1 cellular context compared by ENCODE assay signal in the genomic region with DNA sequence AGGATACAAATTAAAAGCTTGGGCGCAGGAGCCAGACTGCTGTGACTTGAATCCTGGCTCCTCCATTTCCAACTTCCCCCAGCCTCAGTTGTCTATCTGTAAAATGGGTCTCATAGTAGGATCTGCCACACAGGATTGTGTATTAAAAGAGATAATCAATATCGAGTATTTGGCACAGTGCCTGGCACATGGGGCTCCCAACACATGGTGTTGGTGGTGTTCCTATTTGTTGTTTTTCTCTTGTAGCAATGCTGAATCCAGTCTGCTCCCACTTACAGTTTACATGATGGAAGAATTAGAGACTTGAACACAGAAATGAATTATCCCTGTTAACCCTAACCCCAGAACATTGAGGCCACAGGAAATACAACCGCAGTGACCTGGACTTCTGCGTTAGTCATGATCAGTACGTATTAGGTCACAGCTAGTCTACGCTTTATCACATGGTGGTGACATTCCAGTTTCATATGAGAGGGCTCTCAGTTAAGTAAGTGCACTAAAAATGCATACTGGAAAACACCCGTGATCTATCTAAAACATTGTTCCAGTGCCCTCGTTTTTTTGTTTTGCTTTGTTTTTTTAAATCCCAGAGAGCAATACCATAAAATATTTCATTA.
TF ChIP-seq lines count a peak whose summit lies in the region.

No MANE protein-coding gene starts in this region.

TF ChIP-seq in K562, 482 proteins besides CTCF, POLR2A, EP300 and RAD21 (continued from another document and continues in another):
- TF ChIP-seq, protein P1, sequence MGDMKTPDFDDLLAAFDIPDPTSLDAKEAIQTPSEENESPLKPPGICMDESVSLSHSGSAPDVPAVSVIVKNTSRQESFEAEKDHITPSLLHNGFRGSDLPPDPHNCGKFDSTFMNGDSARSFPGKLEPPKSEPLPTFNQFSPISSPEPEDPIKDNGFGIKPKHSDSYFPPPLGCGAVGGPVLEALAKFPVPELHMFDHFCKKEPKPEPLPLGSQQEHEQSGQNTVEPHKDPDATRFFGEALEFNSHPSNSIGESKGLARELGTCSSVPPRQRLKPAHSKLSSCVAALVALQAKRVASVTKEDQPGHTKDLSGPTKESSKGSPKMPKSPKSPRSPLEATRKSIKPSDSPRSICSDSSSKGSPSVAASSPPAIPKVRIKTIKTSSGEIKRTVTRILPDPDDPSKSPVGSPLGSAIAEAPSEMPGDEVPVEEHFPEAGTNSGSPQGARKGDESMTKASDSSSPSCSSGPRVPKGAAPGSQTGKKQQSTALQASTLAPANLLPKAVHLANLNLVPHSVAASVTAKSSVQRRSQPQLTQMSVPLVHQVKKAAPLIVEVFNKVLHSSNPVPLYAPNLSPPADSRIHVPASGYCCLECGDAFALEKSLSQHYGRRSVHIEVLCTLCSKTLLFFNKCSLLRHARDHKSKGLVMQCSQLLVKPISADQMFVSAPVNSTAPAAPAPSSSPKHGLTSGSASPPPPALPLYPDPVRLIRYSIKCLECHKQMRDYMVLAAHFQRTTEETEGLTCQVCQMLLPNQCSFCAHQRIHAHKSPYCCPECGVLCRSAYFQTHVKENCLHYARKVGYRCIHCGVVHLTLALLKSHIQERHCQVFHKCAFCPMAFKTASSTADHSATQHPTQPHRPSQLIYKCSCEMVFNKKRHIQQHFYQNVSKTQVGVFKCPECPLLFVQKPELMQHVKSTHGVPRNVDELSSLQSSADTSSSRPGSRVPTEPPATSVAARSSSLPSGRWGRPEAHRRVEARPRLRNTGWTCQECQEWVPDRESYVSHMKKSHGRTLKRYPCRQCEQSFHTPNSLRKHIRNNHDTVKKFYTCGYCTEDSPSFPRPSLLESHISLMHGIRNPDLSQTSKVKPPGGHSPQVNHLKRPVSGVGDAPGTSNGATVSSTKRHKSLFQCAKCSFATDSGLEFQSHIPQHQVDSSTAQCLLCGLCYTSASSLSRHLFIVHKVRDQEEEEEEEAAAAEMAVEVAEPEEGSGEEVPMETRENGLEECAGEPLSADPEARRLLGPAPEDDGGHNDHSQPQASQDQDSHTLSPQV (IDR thresholded peaks at IDR 0.05) = 0 out of 2 replicates have a peak, but pooled peaks have one; percentile 63
- TF ChIP-seq NCOA4 (IDR thresholded peaks at IDR 0.05; ENCODE audit: partially characterized antibody) = no peak
- TF ChIP-seq EZH2 (IDR thresholded peaks at IDR 0.05; ENCODE audit: borderline replicate concordance, low read depth, low read length) = no peak
- no peak for TF ChIP-seq NUFIP1 (IDR thresholded peaks at IDR 0.05; ENCODE audit: partially characterized antibody)
- TF ChIP-seq, protein P2, sequence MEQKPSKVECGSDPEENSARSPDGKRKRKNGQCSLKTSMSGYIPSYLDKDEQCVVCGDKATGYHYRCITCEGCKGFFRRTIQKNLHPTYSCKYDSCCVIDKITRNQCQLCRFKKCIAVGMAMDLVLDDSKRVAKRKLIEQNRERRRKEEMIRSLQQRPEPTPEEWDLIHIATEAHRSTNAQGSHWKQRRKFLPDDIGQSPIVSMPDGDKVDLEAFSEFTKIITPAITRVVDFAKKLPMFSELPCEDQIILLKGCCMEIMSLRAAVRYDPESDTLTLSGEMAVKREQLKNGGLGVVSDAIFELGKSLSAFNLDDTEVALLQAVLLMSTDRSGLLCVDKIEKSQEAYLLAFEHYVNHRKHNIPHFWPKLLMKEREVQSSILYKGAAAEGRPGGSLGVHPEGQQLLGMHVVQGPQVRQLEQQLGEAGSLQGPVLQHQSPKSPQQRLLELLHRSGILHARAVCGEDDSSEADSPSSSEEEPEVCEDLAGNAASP (IDR thresholded peaks at IDR 0.05) = no peak
- TF ChIP-seq, protein P3, sequence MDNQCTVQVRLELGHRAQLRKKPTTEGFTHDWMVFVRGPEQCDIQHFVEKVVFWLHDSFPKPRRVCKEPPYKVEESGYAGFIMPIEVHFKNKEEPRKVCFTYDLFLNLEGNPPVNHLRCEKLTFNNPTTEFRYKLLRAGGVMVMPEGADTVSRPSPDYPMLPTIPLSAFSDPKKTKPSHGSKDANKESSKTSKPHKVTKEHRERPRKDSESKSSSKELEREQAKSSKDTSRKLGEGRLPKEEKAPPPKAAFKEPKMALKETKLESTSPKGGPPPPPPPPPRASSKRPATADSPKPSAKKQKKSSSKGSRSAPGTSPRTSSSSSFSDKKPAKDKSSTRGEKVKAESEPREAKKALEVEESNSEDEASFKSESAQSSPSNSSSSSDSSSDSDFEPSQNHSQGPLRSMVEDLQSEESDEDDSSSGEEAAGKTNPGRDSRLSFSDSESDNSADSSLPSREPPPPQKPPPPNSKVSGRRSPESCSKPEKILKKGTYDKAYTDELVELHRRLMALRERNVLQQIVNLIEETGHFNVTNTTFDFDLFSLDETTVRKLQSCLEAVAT (IDR thresholded peaks at IDR 0.05) = peak in 1 of 2 experiments; percentile 33; a peak in 1 of 4 replicates
- TF ChIP-seq ZNF445 (CRISPR knock-in tag; IDR thresholded peaks at IDR 0.05; ENCODE audit: low read depth) = no peak
- peak; percentile 28; the same call in 1 of the 2 replicates for TF ChIP-seq CXXC5 (CRISPR knock-in tag; IDR thresholded peaks at IDR 0.05)
- no peak for TF ChIP-seq GATAD2B (IDR thresholded peaks at IDR 0.05; ENCODE audit: borderline replicate concordance)
- peak; percentile 35; the same call in 1 of the 2 replicates for TF ChIP-seq TEAD2 (tag; IDR thresholded peaks at IDR 0.05)
- no peak for TF ChIP-seq PCBP1 (IDR thresholded peaks at IDR 0.05; ENCODE audit: low read depth, low read length, poor library complexity, severe bottlenecking)
- TF ChIP-seq ZFP30 (CRISPR knock-in tag; IDR thresholded peaks at IDR 0.05; ENCODE audit: borderline replicate concordance) = no peak
- peak; percentile 59 to 80 for TF ChIP-seq KDM1A (IDR thresholded peaks at IDR 0.05)
- TF ChIP-seq IFI16 (CRISPR knock-in tag; IDR thresholded peaks at IDR 0.05) = no peak
- no peak for TF ChIP-seq HEY1 (CRISPR knock-in tag; IDR thresholded peaks at IDR 0.05; ENCODE audit: borderline replicate concordance)
- TF ChIP-seq SMARCC2 (IDR thresholded peaks at IDR 0.05; ENCODE audit: low read depth) = no peak
- 0 out of 2 replicates have a peak, but pooled peaks have one; percentile 21 for TF ChIP-seq ZEB2 (IDR thresholded peaks at IDR 0.05)
- TF ChIP-seq ATF7 (IDR thresholded peaks at IDR 0.05) = peak; percentile 24; the same call in 1 of the 2 replicates
- TF ChIP-seq SRSF1 (IDR thresholded peaks at IDR 0.05; ENCODE audit: low read depth, low read length) = no peak
- TF ChIP-seq, protein P4, sequence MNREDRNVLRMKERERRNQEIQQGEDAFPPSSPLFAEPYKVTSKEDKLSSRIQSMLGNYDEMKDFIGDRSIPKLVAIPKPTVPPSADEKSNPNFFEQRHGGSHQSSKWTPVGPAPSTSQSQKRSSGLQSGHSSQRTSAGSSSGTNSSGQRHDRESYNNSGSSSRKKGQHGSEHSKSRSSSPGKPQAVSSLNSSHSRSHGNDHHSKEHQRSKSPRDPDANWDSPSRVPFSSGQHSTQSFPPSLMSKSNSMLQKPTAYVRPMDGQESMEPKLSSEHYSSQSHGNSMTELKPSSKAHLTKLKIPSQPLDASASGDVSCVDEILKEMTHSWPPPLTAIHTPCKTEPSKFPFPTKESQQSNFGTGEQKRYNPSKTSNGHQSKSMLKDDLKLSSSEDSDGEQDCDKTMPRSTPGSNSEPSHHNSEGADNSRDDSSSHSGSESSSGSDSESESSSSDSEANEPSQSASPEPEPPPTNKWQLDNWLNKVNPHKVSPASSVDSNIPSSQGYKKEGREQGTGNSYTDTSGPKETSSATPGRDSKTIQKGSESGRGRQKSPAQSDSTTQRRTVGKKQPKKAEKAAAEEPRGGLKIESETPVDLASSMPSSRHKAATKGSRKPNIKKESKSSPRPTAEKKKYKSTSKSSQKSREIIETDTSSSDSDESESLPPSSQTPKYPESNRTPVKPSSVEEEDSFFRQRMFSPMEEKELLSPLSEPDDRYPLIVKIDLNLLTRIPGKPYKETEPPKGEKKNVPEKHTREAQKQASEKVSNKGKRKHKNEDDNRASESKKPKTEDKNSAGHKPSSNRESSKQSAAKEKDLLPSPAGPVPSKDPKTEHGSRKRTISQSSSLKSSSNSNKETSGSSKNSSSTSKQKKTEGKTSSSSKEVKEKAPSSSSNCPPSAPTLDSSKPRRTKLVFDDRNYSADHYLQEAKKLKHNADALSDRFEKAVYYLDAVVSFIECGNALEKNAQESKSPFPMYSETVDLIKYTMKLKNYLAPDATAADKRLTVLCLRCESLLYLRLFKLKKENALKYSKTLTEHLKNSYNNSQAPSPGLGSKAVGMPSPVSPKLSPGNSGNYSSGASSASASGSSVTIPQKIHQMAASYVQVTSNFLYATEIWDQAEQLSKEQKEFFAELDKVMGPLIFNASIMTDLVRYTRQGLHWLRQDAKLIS (CRISPR knock-in tag; IDR thresholded peaks at IDR 0.05) = no peak
- no peak for TF ChIP-seq ZBTB17 (CRISPR knock-in tag; IDR thresholded peaks at IDR 0.05)
- TF ChIP-seq, protein P5, sequence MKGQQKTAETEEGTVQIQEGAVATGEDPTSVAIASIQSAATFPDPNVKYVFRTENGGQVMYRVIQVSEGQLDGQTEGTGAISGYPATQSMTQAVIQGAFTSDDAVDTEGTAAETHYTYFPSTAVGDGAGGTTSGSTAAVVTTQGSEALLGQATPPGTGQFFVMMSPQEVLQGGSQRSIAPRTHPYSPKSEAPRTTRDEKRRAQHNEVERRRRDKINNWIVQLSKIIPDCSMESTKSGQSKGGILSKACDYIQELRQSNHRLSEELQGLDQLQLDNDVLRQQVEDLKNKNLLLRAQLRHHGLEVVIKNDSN (CRISPR knock-in tag; IDR thresholded peaks at IDR 0.05) = peak; percentile 47; the same call in 1 of the 2 replicates
- TF ChIP-seq, protein P6, sequence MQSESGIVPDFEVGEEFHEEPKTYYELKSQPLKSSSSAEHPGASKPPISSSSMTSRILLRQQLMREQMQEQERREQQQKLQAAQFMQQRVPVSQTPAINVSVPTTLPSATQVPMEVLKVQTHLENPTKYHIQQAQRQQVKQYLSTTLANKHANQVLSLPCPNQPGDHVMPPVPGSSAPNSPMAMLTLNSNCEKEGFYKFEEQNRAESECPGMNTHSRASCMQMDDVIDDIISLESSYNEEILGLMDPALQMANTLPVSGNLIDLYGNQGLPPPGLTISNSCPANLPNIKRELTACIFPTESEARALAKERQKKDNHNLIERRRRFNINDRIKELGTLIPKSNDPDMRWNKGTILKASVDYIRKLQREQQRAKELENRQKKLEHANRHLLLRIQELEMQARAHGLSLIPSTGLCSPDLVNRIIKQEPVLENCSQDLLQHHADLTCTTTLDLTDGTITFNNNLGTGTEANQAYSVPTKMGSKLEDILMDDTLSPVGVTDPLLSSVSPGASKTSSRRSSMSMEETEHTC (IDR thresholded peaks at IDR 0.05) = peak; percentile 67; the same call in 1 of the 2 replicates
- TF ChIP-seq, protein P7, sequence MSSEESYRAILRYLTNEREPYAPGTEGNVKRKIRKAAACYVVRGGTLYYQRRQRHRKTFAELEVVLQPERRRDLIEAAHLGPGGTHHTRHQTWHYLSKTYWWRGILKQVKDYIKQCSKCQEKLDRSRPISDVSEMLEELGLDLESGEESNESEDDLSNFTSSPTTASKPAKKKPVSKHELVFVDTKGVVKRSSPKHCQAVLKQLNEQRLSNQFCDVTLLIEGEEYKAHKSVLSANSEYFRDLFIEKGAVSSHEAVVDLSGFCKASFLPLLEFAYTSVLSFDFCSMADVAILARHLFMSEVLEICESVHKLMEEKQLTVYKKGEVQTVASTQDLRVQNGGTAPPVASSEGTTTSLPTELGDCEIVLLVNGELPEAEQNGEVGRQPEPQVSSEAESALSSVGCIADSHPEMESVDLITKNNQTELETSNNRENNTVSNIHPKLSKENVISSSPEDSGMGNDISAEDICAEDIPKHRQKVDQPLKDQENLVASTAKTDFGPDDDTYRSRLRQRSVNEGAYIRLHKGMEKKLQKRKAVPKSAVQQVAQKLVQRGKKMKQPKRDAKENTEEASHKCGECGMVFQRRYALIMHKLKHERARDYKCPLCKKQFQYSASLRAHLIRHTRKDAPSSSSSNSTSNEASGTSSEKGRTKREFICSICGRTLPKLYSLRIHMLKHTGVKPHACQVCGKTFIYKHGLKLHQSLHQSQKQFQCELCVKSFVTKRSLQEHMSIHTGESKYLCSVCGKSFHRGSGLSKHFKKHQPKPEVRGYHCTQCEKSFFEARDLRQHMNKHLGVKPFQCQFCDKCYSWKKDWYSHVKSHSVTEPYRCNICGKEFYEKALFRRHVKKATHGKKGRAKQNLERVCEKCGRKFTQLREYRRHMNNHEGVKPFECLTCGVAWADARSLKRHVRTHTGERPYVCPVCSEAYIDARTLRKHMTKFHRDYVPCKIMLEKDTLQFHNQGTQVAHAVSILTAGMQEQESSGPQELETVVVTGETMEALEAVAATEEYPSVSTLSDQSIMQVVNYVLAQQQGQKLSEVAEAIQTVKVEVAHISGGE (CRISPR knock-in tag; IDR thresholded peaks at IDR 0.05) = peak in 1 of 3 experiments; percentile 11; a peak in 1 of 6 replicates
- TF ChIP-seq HNRNPUL1 (IDR thresholded peaks at IDR 0.05; ENCODE audit: low read length) = no peak
- no peak for TF ChIP-seq KDM2B (CRISPR knock-in tag; IDR thresholded peaks at IDR 0.05)
- peak; percentile 83; the same call in 1 of the 2 replicates for TF ChIP-seq FOSL1 (tag; conservative IDR thresholded peaks at IDR 0.05)
- TF ChIP-seq, protein P8, sequence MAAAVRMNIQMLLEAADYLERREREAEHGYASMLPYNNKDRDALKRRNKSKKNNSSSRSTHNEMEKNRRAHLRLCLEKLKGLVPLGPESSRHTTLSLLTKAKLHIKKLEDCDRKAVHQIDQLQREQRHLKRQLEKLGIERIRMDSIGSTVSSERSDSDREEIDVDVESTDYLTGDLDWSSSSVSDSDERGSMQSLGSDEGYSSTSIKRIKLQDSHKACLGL (CRISPR knock-in tag; IDR thresholded peaks at IDR 0.05; ENCODE audit: borderline replicate concordance, poor library complexity, severe bottlenecking) = no peak
- TF ChIP-seq, protein P9, sequence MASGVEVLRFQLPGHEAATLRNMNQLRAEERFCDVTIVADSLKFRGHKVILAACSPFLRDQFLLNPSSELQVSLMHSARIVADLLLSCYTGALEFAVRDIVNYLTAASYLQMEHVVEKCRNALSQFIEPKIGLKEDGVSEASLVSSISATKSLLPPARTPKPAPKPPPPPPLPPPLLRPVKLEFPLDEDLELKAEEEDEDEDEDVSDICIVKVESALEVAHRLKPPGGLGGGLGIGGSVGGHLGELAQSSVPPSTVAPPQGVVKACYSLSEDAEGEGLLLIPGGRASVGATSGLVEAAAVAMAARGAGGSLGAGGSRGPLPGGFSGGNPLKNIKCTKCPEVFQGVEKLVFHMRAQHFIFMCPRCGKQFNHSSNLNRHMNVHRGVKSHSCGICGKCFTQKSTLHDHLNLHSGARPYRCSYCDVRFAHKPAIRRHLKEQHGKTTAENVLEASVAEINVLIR (CRISPR knock-in tag; IDR thresholded peaks at IDR 0.05) = no peak
- no peak for TF ChIP-seq CSDE1 (IDR thresholded peaks at IDR 0.05)
- TF ChIP-seq, protein P10, sequence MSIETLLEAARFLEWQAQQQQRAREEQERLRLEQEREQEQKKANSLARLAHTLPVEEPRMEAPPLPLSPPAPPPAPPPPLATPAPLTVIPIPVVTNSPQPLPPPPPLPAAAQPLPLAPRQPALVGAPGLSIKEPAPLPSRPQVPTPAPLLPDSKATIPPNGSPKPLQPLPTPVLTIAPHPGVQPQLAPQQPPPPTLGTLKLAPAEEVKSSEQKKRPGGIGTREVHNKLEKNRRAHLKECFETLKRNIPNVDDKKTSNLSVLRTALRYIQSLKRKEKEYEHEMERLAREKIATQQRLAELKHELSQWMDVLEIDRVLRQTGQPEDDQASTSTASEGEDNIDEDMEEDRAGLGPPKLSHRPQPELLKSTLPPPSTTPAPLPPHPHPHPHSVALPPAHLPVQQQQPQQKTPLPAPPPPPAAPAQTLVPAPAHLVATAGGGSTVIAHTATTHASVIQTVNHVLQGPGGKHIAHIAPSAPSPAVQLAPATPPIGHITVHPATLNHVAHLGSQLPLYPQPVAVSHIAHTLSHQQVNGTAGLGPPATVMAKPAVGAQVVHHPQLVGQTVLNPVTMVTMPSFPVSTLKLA (conservative IDR thresholded peaks at IDR 0.05) = no peak
- TF ChIP-seq ETV1 (tag; conservative IDR thresholded peaks at IDR 0.05; ENCODE audit: low read depth) = peak; percentile 59
- TF ChIP-seq ZNF41 (CRISPR knock-in tag; conservative IDR thresholded peaks at IDR 0.05) = no peak
